ENCODE assay signal across 1 cellular context in the genomic region with DNA sequence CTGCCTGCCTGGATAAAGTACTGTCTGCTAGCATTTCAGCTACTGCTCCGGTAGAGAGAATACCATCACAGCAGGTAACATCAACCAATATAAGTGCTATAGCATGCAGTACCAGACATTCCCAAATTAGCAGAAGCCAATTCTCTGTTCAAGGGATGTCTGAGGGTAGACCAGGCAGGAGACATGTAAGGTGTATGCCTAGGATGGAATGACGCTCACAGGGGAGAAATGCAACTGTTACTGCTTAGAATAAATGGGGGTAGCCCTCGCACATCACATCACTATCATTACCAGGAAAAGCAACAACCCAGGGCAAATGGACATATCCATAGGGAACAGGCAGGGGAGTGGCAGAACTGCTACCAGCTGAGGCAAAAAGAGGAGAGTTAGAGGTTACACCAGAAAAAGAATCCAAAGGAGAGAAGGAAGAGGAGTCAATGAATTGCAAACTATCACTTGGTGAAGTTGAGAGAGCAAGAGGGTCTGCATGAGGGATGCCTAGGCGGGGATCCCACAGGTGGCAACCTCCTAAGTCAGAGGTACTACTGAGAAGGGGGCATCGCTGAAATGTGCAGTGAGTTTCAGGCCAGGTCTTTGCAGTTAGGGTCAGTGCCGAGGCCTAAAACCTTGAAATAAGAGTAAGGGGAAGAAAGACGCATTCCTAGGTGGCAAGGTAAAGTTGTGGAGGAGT.
TF ChIP-seq lines count a peak whose summit lies in the region.

No MANE protein-coding gene starts in this region.

TF ChIP-seq in WTC11, 78 proteins besides CTCF, POLR2A, EP300 and RAD21 (continued from another document):
- TF ChIP-seq, protein P1, sequence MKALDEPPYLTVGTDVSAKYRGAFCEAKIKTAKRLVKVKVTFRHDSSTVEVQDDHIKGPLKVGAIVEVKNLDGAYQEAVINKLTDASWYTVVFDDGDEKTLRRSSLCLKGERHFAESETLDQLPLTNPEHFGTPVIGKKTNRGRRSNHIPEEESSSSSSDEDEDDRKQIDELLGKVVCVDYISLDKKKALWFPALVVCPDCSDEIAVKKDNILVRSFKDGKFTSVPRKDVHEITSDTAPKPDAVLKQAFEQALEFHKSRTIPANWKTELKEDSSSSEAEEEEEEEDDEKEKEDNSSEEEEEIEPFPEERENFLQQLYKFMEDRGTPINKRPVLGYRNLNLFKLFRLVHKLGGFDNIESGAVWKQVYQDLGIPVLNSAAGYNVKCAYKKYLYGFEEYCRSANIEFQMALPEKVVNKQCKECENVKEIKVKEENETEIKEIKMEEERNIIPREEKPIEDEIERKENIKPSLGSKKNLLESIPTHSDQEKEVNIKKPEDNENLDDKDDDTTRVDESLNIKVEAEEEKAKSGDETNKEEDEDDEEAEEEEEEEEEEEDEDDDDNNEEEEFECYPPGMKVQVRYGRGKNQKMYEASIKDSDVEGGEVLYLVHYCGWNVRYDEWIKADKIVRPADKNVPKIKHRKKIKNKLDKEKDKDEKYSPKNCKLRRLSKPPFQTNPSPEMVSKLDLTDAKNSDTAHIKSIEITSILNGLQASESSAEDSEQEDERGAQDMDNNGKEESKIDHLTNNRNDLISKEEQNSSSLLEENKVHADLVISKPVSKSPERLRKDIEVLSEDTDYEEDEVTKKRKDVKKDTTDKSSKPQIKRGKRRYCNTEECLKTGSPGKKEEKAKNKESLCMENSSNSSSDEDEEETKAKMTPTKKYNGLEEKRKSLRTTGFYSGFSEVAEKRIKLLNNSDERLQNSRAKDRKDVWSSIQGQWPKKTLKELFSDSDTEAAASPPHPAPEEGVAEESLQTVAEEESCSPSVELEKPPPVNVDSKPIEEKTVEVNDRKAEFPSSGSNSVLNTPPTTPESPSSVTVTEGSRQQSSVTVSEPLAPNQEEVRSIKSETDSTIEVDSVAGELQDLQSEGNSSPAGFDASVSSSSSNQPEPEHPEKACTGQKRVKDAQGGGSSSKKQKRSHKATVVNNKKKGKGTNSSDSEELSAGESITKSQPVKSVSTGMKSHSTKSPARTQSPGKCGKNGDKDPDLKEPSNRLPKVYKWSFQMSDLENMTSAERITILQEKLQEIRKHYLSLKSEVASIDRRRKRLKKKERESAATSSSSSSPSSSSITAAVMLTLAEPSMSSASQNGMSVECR (CRISPR knock-in tag; IDR thresholded peaks at IDR 0.05; ENCODE audit: borderline replicate concordance), result no peak
- TF ChIP-seq ZNF232 (CRISPR knock-in tag; IDR thresholded peaks at IDR 0.05), result no peak
